In the genomic region with DNA sequence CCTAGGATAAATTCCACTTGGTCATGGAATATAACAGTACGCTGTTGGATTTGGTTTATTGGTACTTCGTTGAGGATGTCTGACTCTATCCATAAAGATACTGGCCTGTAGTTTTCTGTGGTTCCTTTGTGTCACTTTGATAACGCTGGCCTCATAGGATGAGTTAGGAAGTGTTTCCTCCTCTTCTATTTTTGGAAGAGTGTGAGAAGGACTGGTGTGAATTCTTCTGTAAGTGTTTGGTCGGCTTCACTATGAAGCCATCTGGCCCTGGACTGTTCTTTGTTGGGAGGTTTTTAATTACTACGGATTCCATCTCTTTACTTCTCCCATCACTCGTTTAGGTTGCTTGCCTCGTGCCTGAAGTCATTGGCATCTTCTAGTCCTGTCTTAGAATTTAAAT, we compare ENCODE assay signal across 16 cellular contexts.
"Had no signal": no experiment of that assay in that cellular context is flagged by ENCODE, and none has a peak within 500 bp of the region (broad histone marks: within the 10 kb centered on the region; RNA-seq: fewer than 3 reads in every experiment).

No MANE protein-coding gene starts in this region.

- ATAC-seq: esophagus mucosa, left lobe of liver had no signal

- H3K9me3 ChIP-seq: neutrophil, stomach had no signal

- H3K4me3 ChIP-seq: coronary artery, lung, stomach had no signal

- H3K36me3 ChIP-seq: stomach had no signal

- H3K9me3 Mint-ChIP-seq: naive B cell had no signal

- H3K27ac ChIP-seq: coronary artery, neutrophil, stomach had no signal

- DNase-seq: central memory CD4-positive, alpha-beta T cell; effector CD4-positive, alpha-beta T cell; kidney glomerular epithelial cell; mesenchymal stem cell; midbrain; naive B cell; small intestine; stimulated activated CD4-positive, alpha-beta T cell treated with anti-CD3 and anti-CD28 coated beads, Interleukin-12 subunit alpha, Interleukin-12 subunit beta, amount 100 ng/mL, for 4 hours; stomach; substantia nigra; trophoblast cell had no signal

- H3K27me3 ChIP-seq: neutrophil, stomach had no signal

- H3K4me3 Mint-ChIP-seq: naive B cell had no signal
